ENCODE assay signal across 8 cellular contexts in genomic region chr1:1658583-1659549, GRCh38. TPM values are rescaled to one million over a fixed set of nuclear protein-coding genes. Genes with fewer than 3 reads are reported as not detected.
DNase-seq lines count a peak whose midpoint lies in the region; ATAC-seq and TF ChIP-seq lines count a peak whose summit lies in the region.
"Not testable (repeated sequence)": the region's sequence is repeated elsewhere in the genome, so short reads cannot be mapped to it uniquely, and the experiment has no call there.

CDK11B (minus strand) TSS chr1:1659004; CDS start chr1:1657485, 1,519 bp downstream.

- H3K36me3 ChIP-seq in left lung: peaks cover 0 to 31% of the 10 kb centered on the region in 2 donors

- H3K4me3 ChIP-seq in left lung: peak within 1 kb of the TSS; percentile 44 to 53

- H3K27ac ChIP-seq in C4-2B: peak within 1 kb of the TSS; percentile 97
- peak within 1 kb of the TSS; percentile 94 to 98 for H3K27ac ChIP-seq in left lung

- not testable (repeated sequence) for H3K9me3 ChIP-seq in left lung

- peak; percentile 90 for ATAC-seq in GM19372 (IDR thresholded peaks at IDR 0.05; ENCODE audit: low read depth, unreplicated experiment)
- ATAC-seq in HG03558 (IDR thresholded peaks at IDR 0.05; ENCODE audit: extremely low read depth, unreplicated experiment): peak; percentile 57
- ATAC-seq in left lung: peak; percentile 91

- TF ChIP-seq CTCF in C4-2B (conservative IDR thresholded peaks at IDR 0.05): peak; percentile 66; the same call in 1 of the 2 replicates
- peak; percentile 18 to 32 for TF ChIP-seq CTCF in left lung (IDR thresholded peaks at IDR 0.05)

- H3K27me3 ChIP-seq in left lung: not testable (repeated sequence)

- H3K4me1 ChIP-seq in left lung: peaks cover 2 to 29% of the 10 kb centered on the region in 2 donors

- intact Hi-C loops in left lung (cut with DNase I): not testable (repeated sequence)

- DNase-seq in NCI-H748 (lab: John Stamatoyannopoulos, UW; ENCODE audit: unreplicated experiment) (peak; percentile 96), dedifferentiated amniotic fluid mesenchymal stem cell (ENCODE audit: extremely low spot score) (peak; percentile 89), left lung (peak; percentile 93 to 96)
- peak; percentile 100 for DNase-seq in activated CD4-positive, alpha-beta T cell treated with anti-CD3 and anti-CD28 coated beads, Interleukin-2, amount 50 U/mL, for 1 hour
- DNase-seq in stimulated activated CD4-positive, alpha-beta T cell treated with anti-CD3 and anti-CD28 coated beads, Interleukin-2, amount 100 ng/mL, for 48 hours: peak; percentile 88 to 100

RNA-seq across cellular contexts. Expression of gene CDK11B, which starts in this region (rescaled TPM):
- total RNA-seq in left lung: 10 to 100 TPM; 16.3 to 23.2 TPM

Comparison
In these comparisons a context has a peak if more than half of its experiments do, and no peak if none do; other contexts are left out.
1. Peak in every context shown above with its lines: DNase-seq, ATAC-seq, H3K4me3 ChIP-seq and H3K27ac ChIP-seq.